Comparison of ENCODE assay signal across 17 cellular contexts in the genomic region with DNA sequence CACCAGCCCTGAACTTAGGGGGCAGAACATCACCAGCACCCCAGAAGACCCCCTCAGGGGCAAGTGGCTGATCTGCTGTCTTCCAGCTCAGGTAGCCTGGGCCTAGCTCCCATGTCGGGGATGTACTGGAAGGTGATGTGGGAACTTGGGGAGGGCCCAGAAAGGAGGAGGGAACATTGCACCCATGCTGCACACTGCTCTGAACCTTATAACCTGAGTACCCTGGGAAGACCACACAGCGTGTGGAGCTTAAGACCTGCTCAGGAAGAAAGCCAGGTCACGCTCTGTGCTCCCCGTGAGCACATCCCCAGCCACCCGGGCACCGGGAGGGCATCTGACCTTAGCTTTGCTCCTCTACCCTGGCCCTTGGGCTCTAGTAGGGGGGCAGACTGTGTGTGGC.
DNase-seq lines count a peak whose midpoint lies in the region; ATAC-seq and TF ChIP-seq lines count a peak whose summit lies in the region.
"Had no signal": no experiment of that assay in that cellular context is flagged by ENCODE, and none has a peak within 500 bp of the region (broad histone marks: within the 10 kb centered on the region; RNA-seq: fewer than 3 reads in every experiment).

No MANE protein-coding gene starts in this region.

- ATAC-seq in upper lobe of right lung = peak; percentile 15
- ATAC-seq: CD8-positive, alpha-beta T cell; HepG2 had no signal

- peaks cover 2% of the 10 kb centered on the region for H3K9me3 ChIP-seq in trophoblast cell (ENCODE audit: insufficient read depth, low read depth, low read length)
- H3K9me3 ChIP-seq in upper lobe of right lung = no peaks in the 10 kb centered on the region
- no peaks in the 10 kb centered on the region for H3K9me3 ChIP-seq in adrenal gland (replicated peaks in 1 of 3)

- peaks cover 80% of the 10 kb centered on the region for H3K36me3 Mint-ChIP-seq in activated T-cell treated with anti-CD3 and anti-CD28 coated beads, Interleukin-2, amount 50 U/mL, for 24 hours (ENCODE audit: low read depth)
- peaks cover 35% of the 10 kb centered on the region for H3K36me3 Mint-ChIP-seq in chondrocyte (ENCODE audit: low read depth)

- H4K8ac ChIP-seq in trophoblast cell (ENCODE audit: low read depth, low read length) = no peak overlapping the region

- no peak overlapping the region for H4K12ac ChIP-seq in trophoblast cell (ENCODE audit: low read depth, low read length)

- H3K4me3 ChIP-seq in trophoblast cell (ENCODE audit: low read depth, low read length) = no peak overlapping the region
- H3K4me3 ChIP-seq in upper lobe of right lung = no peak overlapping the region
- no peak overlapping the region for H3K4me3 ChIP-seq in adrenal gland

- no peaks in the 10 kb centered on the region for H3K79me1 ChIP-seq in trophoblast cell (ENCODE audit: low read length)

- no CpG with 5 or more reads among the region's 6 CpGs for WGBS in trophoblast cell (ENCODE audit: extremely low coverage, insufficient coverage, insufficient read length)
- 81 to 95% (median 88%) methylated on average over 3 to 6 of the region's 6 CpGs for WGBS in adrenal gland, 4 donors

- H3K14ac ChIP-seq in trophoblast cell (ENCODE audit: low read length) = peak overlapping the region; percentile 29

- peak; percentile 21 for DNase-seq in activated T-cell treated with anti-CD3 and anti-CD28 coated beads, Interleukin-2, amount 50 U/mL, for 24 hours
- DNase-seq in activated T-cell treated with anti-CD3 and anti-CD28 coated beads for 4 hours (no peak), chondrocyte (ENCODE audit: low spot score) (peak; percentile 77), trophoblast cell (no peak), upper lobe of right lung (peak; percentile 52), globus pallidus (ENCODE audit: low spot score) (no peak), adrenal gland (no peak)
- DNase-seq: CD8-positive, alpha-beta T cell; COR-L47; DMS153; DMS79 treated with DMSO at 0.1 percent for 48 hours; EL; HCEC 1CT; HFFc6 had no signal

- H2AFZ ChIP-seq in trophoblast cell (ENCODE audit: insufficient read depth, low read length, poor library complexity) = no peak overlapping the region

- H3K9me3 Mint-ChIP-seq in activated T-cell treated with anti-CD3 and anti-CD28 coated beads, Interleukin-2, amount 50 U/mL, for 24 hours = no peaks in the 10 kb centered on the region
- H3K9me3 Mint-ChIP-seq in chondrocyte (ENCODE audit: low read depth) = no peaks in the 10 kb centered on the region
- H3K9me3 Mint-ChIP-seq: CD14-positive monocyte; CD8-positive, alpha-beta T cell; HFFc6 had no signal

- H3K79me2 ChIP-seq in trophoblast cell (ENCODE audit: control insufficient read depth, insufficient read depth, low read length, poor library complexity) = no peaks in the 10 kb centered on the region

- H3K4me1 ChIP-seq in trophoblast cell (ENCODE audit: control insufficient read depth in 1 of 2, insufficient read depth in 2 of 2, low read length in 2 of 2) (no peaks in the 10 kb centered on the region), upper lobe of right lung (no peaks in the 10 kb centered on the region), adrenal gland (replicated peaks in 1 of 2) (no peaks in the 10 kb centered on the region)

- intact Hi-C loops in upper lobe of right lung (cut with DNase I) (no loop called here), adrenal gland (cut with DNase I) (no loop called here)

- no peak overlapping the region for H3K27ac Mint-ChIP-seq in activated T-cell treated with anti-CD3 and anti-CD28 coated beads, Interleukin-2, amount 50 U/mL, for 24 hours
- H3K27ac Mint-ChIP-seq in chondrocyte (ENCODE audit: unreplicated experiment) = peak overlapping the region; percentile 66
- H3K27ac Mint-ChIP-seq: CD14-positive monocyte; CD8-positive, alpha-beta T cell; HFFc6 had no signal

- no peak overlapping the region for H3K4ac ChIP-seq in trophoblast cell (ENCODE audit: low read depth, low read length)

- H3K23ac ChIP-seq in trophoblast cell (ENCODE audit: low read length) = no peak overlapping the region

- TF ChIP-seq POLR2A in adrenal gland (IDR thresholded peaks at IDR 0.05) = no peak

- no peaks in the 10 kb centered on the region for H3K4me1 Mint-ChIP-seq in activated T-cell treated with anti-CD3 and anti-CD28 coated beads, Interleukin-2, amount 50 U/mL, for 24 hours (ENCODE audit: low read depth)
- peaks cover 30% of the 10 kb centered on the region for H3K4me1 Mint-ChIP-seq in chondrocyte (ENCODE audit: low read depth)
- H3K4me1 Mint-ChIP-seq: CD14-positive monocyte had no signal

- no peak overlapping the region for H3K4me2 ChIP-seq in trophoblast cell (ENCODE audit: low read length)

- H3K27me3 Mint-ChIP-seq in activated T-cell treated with anti-CD3 and anti-CD28 coated beads, Interleukin-2, amount 50 U/mL, for 24 hours = no peaks in the 10 kb centered on the region
- no peaks in the 10 kb centered on the region for H3K27me3 Mint-ChIP-seq in chondrocyte (ENCODE audit: low read depth)

- no peak overlapping the region for H3K9ac ChIP-seq in trophoblast cell (ENCODE audit: low read length)

- H4K91ac ChIP-seq in trophoblast cell (ENCODE audit: low read depth, low read length) = no peak overlapping the region

- no peak overlapping the region for H3K4me3 Mint-ChIP-seq in activated T-cell treated with anti-CD3 and anti-CD28 coated beads, Interleukin-2, amount 50 U/mL, for 24 hours
- no peak overlapping the region for H3K4me3 Mint-ChIP-seq in chondrocyte (ENCODE audit: unreplicated experiment)
- H3K4me3 Mint-ChIP-seq: CD14-positive monocyte; CD8-positive, alpha-beta T cell; HFFc6 had no signal

- no peaks in the 10 kb centered on the region for H3K36me3 ChIP-seq in trophoblast cell (ENCODE audit: control insufficient read depth in 1 of 2, insufficient read depth in 2 of 2, low read length in 2 of 2)
- no peaks in the 10 kb centered on the region for H3K36me3 ChIP-seq in upper lobe of right lung
- no peaks in the 10 kb centered on the region for H3K36me3 ChIP-seq in adrenal gland (replicated peaks in 1 of 2)

- H3K27me3 ChIP-seq in trophoblast cell (ENCODE audit: insufficient read depth, low read length) (no peaks in the 10 kb centered on the region), upper lobe of right lung (no peaks in the 10 kb centered on the region), adrenal gland (no peaks in the 10 kb centered on the region)

- TF ChIP-seq CTCF in chondrocyte (IDR thresholded peaks at IDR 0.05) (no peak), upper lobe of right lung (IDR thresholded peaks at IDR 0.05) (no peak), adrenal gland (IDR thresholded peaks at IDR 0.05) (no peak)

- no peak overlapping the region for H2BK12ac ChIP-seq in trophoblast cell (ENCODE audit: low read length)

- H3K18ac ChIP-seq in trophoblast cell (ENCODE audit: low read length) = no peak overlapping the region

- H2BK5ac ChIP-seq in trophoblast cell (ENCODE audit: low read depth, low read length, poor library complexity) = no peak overlapping the region

- H3K27ac ChIP-seq in trophoblast cell (ENCODE audit: low read depth, low read length) = no peak overlapping the region
- H3K27ac ChIP-seq in upper lobe of right lung = no peak overlapping the region
- no peak overlapping the region for H3K27ac ChIP-seq in adrenal gland
- H3K27ac ChIP-seq: 22Rv1 had no signal

- H2BK120ac ChIP-seq in trophoblast cell (ENCODE audit: insufficient read depth, low read length, poor library complexity) = no peak overlapping the region

- no peak overlapping the region for H2AK5ac ChIP-seq in trophoblast cell (ENCODE audit: low read length)

Comparison
In these comparisons a context has a peak if more than half of its experiments do, and no peak if none do; other contexts are left out.
1. DNase-seq: peak in activated T-cell treated with anti-CD3 and anti-CD28 coated beads, Interleukin-2, amount 50 U/mL, for 24 hours (single experiment), chondrocyte (single experiment) and upper lobe of right lung (single experiment); none in activated T-cell treated with anti-CD3 and anti-CD28 coated beads for 4 hours (single experiment), trophoblast cell (0 of 2), globus pallidus (single experiment) and adrenal gland (0 of 7).